Comparison of ENCODE assay signal across 8 cellular contexts in genomic region chr12:14284189-14284722, GRCh38.
DNase-seq lines count a peak whose midpoint lies in the region; ATAC-seq and TF ChIP-seq lines count a peak whose summit lies in the region.

No MANE protein-coding gene starts in this region.

- H3K36me3 ChIP-seq in BLaER1 treated with 17β-estradiol and CSF1 and Interleukin-3, amounts not matched to agents 10 nM and 100 nM, result peaks cover 0 to 3% (median 0%) of the 10 kb centered on the region in 11 experiments; a peak in 1 of 22 replicates
- H3K36me3 ChIP-seq in hepatocyte (replicated peaks; ENCODE audit: insufficient read depth, low read depth) (no peaks in the 10 kb centered on the region), stomach (no peaks in the 10 kb centered on the region), BE2C (no peaks in the 10 kb centered on the region)

- H3K9me2 ChIP-seq in hepatocyte (replicated peaks; ENCODE audit: insufficient read depth), result no peaks in the 10 kb centered on the region

- H3K79me2 ChIP-seq in hepatocyte, result no peaks in the 10 kb centered on the region

- TF ChIP-seq EP300 in stomach (IDR thresholded peaks at IDR 0.05), result no peak

- peak overlapping the region in 4 of 11 experiments; percentile 22 to 64 (median 38); a peak in 3 of 22 replicates for H3K9ac ChIP-seq in BLaER1 treated with 17β-estradiol and CSF1 and Interleukin-3, amounts not matched to agents 10 nM and 100 nM

- no peak for TF ChIP-seq CTCF in hepatocyte (IDR thresholded peaks at IDR 0.05; ENCODE audit: poor library complexity)
- no peak for TF ChIP-seq CTCF in stomach (IDR thresholded peaks at IDR 0.05)
- no peak for TF ChIP-seq CTCF in BE2C (IDR thresholded peaks at IDR 0.05; ENCODE audit: low read depth, low read length)

- WGBS in hepatocyte (ENCODE audit: low lambda C conversion rate, missing lambda C conversion rate), result 51% methylated on average over 7 of the region's 7 CpGs
- WGBS in stomach, 5 donors, result 67 to 72% (median 70%) methylated on average over 7 of the region's 7 CpGs

- peaks cover 0 to 24% (median 20%) of the 10 kb centered on the region in 10 experiments; a peak in 14 of 20 replicates for H3K4me1 ChIP-seq in BLaER1 treated with 17β-estradiol and CSF1 and Interleukin-3, amounts not matched to agents 10 nM and 100 nM
- H3K4me1 ChIP-seq in hepatocyte (ENCODE audit: insufficient read depth) (peaks cover 19% of the 10 kb centered on the region), stomach (no peaks in the 10 kb centered on the region), BE2C (no peaks in the 10 kb centered on the region)

- H3K4me2 ChIP-seq in BLaER1 treated with 17β-estradiol and CSF1 and Interleukin-3, amounts not matched to agents 10 nM and 100 nM, result peak overlapping the region in 7 of 11 experiments; percentile 38 to 75 (median 61); a peak in 14 of 22 replicates
- H3K4me2 ChIP-seq in hepatocyte, result peak overlapping the region; percentile 58

- no peak overlapping the region for H3K4me3 ChIP-seq in BLaER1 treated with 17β-estradiol and CSF1 and Interleukin-3, amounts not matched to agents 10 nM and 100 nM
- no peak overlapping the region for H3K4me3 ChIP-seq in hepatocyte
- no peak overlapping the region for H3K4me3 ChIP-seq in stomach
- no peak overlapping the region for H3K4me3 ChIP-seq in BE2C (ENCODE audit: low read depth, low read length)

- no peaks in the 10 kb centered on the region for H4K20me1 ChIP-seq in BLaER1 treated with 17β-estradiol and CSF1 and Interleukin-3, amounts not matched to agents 10 nM and 100 nM
- H4K20me1 ChIP-seq in hepatocyte (ENCODE audit: insufficient read depth, poor library complexity, severe bottlenecking), result no peaks in the 10 kb centered on the region

- intact Hi-C loops in stomach (cut with DNase I; ENCODE audit: low total_unique reads), result no loop called here

- peak; percentile 75 for ATAC-seq in GM19395 (IDR thresholded peaks at IDR 0.05; ENCODE audit: unreplicated experiment)
- peak; percentile 59 for ATAC-seq in HG03457 (IDR thresholded peaks at IDR 0.05; ENCODE audit: unreplicated experiment)

- DNase-seq in hepatocyte (ENCODE audit: low spot score) (peak; percentile 40), stomach (no peak), BE2C (no peak), A172 (ENCODE audit: low spot score) (no peak)
- no peak for DNase-seq in stimulated activated CD4-positive, alpha-beta T cell treated with anti-CD3 and anti-CD28 coated beads, Interleukin-2, amount 100 ng/mL, for 48 hours

- peak overlapping the region in 9 of 11 experiments; percentile 13 to 76 (median 57); a peak in 14 of 22 replicates for H3K27ac ChIP-seq in BLaER1 treated with 17β-estradiol and CSF1 and Interleukin-3, amounts not matched to agents 10 nM and 100 nM
- H3K27ac ChIP-seq in hepatocyte (peak overlapping the region; percentile 83), stomach (no peak overlapping the region)

- no peaks in the 10 kb centered on the region for H3K27me3 ChIP-seq in BLaER1 treated with 17β-estradiol and CSF1 and Interleukin-3, amounts not matched to agents 10 nM and 100 nM
- H3K27me3 ChIP-seq in hepatocyte (no peaks in the 10 kb centered on the region), stomach (no peaks in the 10 kb centered on the region), BE2C (no peaks in the 10 kb centered on the region)

- TF ChIP-seq POLR2A in stomach (IDR thresholded peaks at IDR 0.05), result no peak

- peak overlapping the region; percentile 72 for H2AFZ ChIP-seq in hepatocyte

- peaks cover 30 to 83% (median 56%) of the 10 kb centered on the region in 11 experiments for H3K9me3 ChIP-seq in BLaER1 treated with 17β-estradiol and CSF1 and Interleukin-3, amounts not matched to agents 10 nM and 100 nM (replicated peaks in 1 of 11)
- no peaks in the 10 kb centered on the region for H3K9me3 ChIP-seq in hepatocyte (ENCODE audit: low read depth)
- H3K9me3 ChIP-seq in stomach, result peaks cover 0 to 13% (median 3%) of the 10 kb centered on the region in 4 donors
- peaks cover 3% of the 10 kb centered on the region for H3K9me3 ChIP-seq in BE2C

Comparison
In these comparisons a context has a peak if more than half of its experiments do, and no peak if none do; other contexts are left out.
1. H3K27ac ChIP-seq: peak in BLaER1 treated with 17β-estradiol and CSF1 and Interleukin-3, amounts not matched to agents 10 nM and 100 nM (9 of 11) and hepatocyte (single experiment); none in stomach (0 of 5).